In genomic region chr16:642189-643049, GRCh38 we compare ENCODE assay signal across 8 cellular contexts. TPM values are rescaled to one million over a fixed set of nuclear protein-coding genes. Genes with fewer than 3 reads are reported as not detected.
A peak's percentile ranks its signal among the peaks of the same experiment; 100 is the strongest.
DNase-seq lines count a peak whose midpoint lies in the region; ATAC-seq and TF ChIP-seq lines count a peak whose summit lies in the region.

No MANE protein-coding gene starts in this region.

- H3K27ac Mint-ChIP-seq in glutamatergic neuron (ENCODE audit: unreplicated experiment): no peak overlapping the region

- ATAC-seq in GM21529 (IDR thresholded peaks at IDR 0.05; ENCODE audit: unreplicated experiment): peak; percentile 38

- peaks cover 2% of the 10 kb centered on the region for H3K4me1 Mint-ChIP-seq in glutamatergic neuron (ENCODE audit: low read depth, unreplicated experiment)

- H4K91ac ChIP-seq in trophoblast cell (ENCODE audit: low read depth, low read length): peak overlapping the region; percentile 65

- peak overlapping the region; percentile 20 for H3K4me3 Mint-ChIP-seq in glutamatergic neuron (ENCODE audit: unreplicated experiment)

- H3K4me1 ChIP-seq in MM.1S (ENCODE audit: low read length) (0 out of 2 replicates have a peak, but pooled peaks cover 12% of the 10 kb centered on the region), trophoblast cell (ENCODE audit: control insufficient read depth in 1 of 2, insufficient read depth in 2 of 2, low read length in 2 of 2) (peaks cover 16 to 31% of the 10 kb centered on the region in 2 experiments)

- peak overlapping the region; percentile 23 for H3K18ac ChIP-seq in trophoblast cell (ENCODE audit: low read length)

- H3K9me3 ChIP-seq in MM.1S (replicated peaks; ENCODE audit: insufficient read depth, low read length) (no peaks in the 10 kb centered on the region), trophoblast cell (ENCODE audit: insufficient read depth, low read depth, low read length) (peaks cover 1% of the 10 kb centered on the region)

- H3K27me3 Mint-ChIP-seq in glutamatergic neuron (ENCODE audit: unreplicated experiment): no peaks in the 10 kb centered on the region

- peak overlapping the region; percentile 9 for H2BK12ac ChIP-seq in trophoblast cell (ENCODE audit: low read length)

- H4K20me1 ChIP-seq in MM.1S (ENCODE audit: insufficient read depth, low read length): no peaks in the 10 kb centered on the region

- H3K36me3 ChIP-seq in MM.1S (replicated peaks; ENCODE audit: insufficient read depth, low read length) (no peaks in the 10 kb centered on the region), trophoblast cell (ENCODE audit: control insufficient read depth in 1 of 2, insufficient read depth in 2 of 2, low read length in 2 of 2) (peaks cover 0 to 4% of the 10 kb centered on the region in 2 experiments)

- peak overlapping the region; percentile 39 for H4K12ac ChIP-seq in trophoblast cell (ENCODE audit: low read depth, low read length)

- peak overlapping the region; percentile 16 for H2BK120ac ChIP-seq in trophoblast cell (ENCODE audit: insufficient read depth, low read length, poor library complexity)

- WGBS in trophoblast cell (ENCODE audit: extremely low coverage, insufficient coverage, insufficient read length): no CpG with 5 or more reads among the region's 72 CpGs

- H3K23ac ChIP-seq in trophoblast cell (ENCODE audit: low read length): no peak overlapping the region

- peak overlapping the region; percentile 57 for H4K8ac ChIP-seq in trophoblast cell (ENCODE audit: low read depth, low read length)

- H3K14ac ChIP-seq in trophoblast cell (ENCODE audit: low read length): peak overlapping the region; percentile 51

- H2BK5ac ChIP-seq in trophoblast cell (ENCODE audit: low read depth, low read length, poor library complexity): no peak overlapping the region

- peak overlapping the region; percentile 99 for H3K4me2 ChIP-seq in MM.1S (ENCODE audit: low read depth, low read length)
- H3K4me2 ChIP-seq in trophoblast cell (ENCODE audit: low read length): peak overlapping the region; percentile 72

- H2AFZ ChIP-seq in MM.1S (ENCODE audit: low read length): no peak overlapping the region
- H2AFZ ChIP-seq in trophoblast cell (ENCODE audit: insufficient read depth, low read length, poor library complexity): peak overlapping the region; percentile 78

- no peaks in the 10 kb centered on the region for H3K9me2 ChIP-seq in MM.1S (replicated peaks; ENCODE audit: insufficient read depth, low read length)

- DNase-seq in GDM1 (lab: John Stamatoyannopoulos, UW) (peak; percentile 8), MM.1S (peak; percentile 79), glutamatergic neuron (no peak), trophoblast cell (peak; percentile 50 to 57), SHP77 (lab: John Stamatoyannopoulos, UW) (no peak), GOT3 (lab: John Stamatoyannopoulos, UW) (no peak)
- DNase-seq in activated T-cell treated with anti-CD3 and anti-CD28 coated beads, Interleukin-2, amount 50 U/mL, for 48 hours: peak; percentile 63 to 67

- H3K79me2 ChIP-seq in MM.1S (ENCODE audit: low read length): peaks cover 62% of the 10 kb centered on the region
- peaks cover 5% of the 10 kb centered on the region for H3K79me2 ChIP-seq in trophoblast cell (ENCODE audit: control insufficient read depth, insufficient read depth, low read length, poor library complexity)

- TF ChIP-seq CTCF in MM.1S (IDR thresholded peaks at IDR 0.05; ENCODE audit: low read length) (no peak), glutamatergic neuron (IDR thresholded peaks at IDR 0.05; ENCODE audit: partially characterized antibody, unreplicated experiment) (no peak)

- H3K36me3 Mint-ChIP-seq in glutamatergic neuron (ENCODE audit: unreplicated experiment): no peaks in the 10 kb centered on the region

- H3K9ac ChIP-seq in MM.1S (ENCODE audit: low read length): peak overlapping the region; percentile 95
- no peak overlapping the region for H3K9ac ChIP-seq in trophoblast cell (ENCODE audit: low read length)

- peaks cover 21% of the 10 kb centered on the region for H3F3A ChIP-seq in MM.1S (ENCODE audit: insufficient read depth, low read length)

- H3K4ac ChIP-seq in trophoblast cell (ENCODE audit: low read depth, low read length): peak overlapping the region; percentile 3

- peaks cover 12% of the 10 kb centered on the region for H3K79me1 ChIP-seq in trophoblast cell (ENCODE audit: low read length)

- H3K27ac ChIP-seq in MM.1S (ENCODE audit: low read length) (peak overlapping the region; percentile 71; the same call in 1 of the 2 replicates), trophoblast cell (ENCODE audit: low read depth, low read length) (no peak overlapping the region)

- H3K27me3 ChIP-seq in MM.1S (replicated peaks; ENCODE audit: insufficient read depth, low read length) (no peaks in the 10 kb centered on the region), trophoblast cell (ENCODE audit: insufficient read depth, low read length) (no peaks in the 10 kb centered on the region)

- H3K9me3 Mint-ChIP-seq in glutamatergic neuron (ENCODE audit: unreplicated experiment): peaks cover 5% of the 10 kb centered on the region

- H3K4me3 ChIP-seq in MM.1S (ENCODE audit: low read length) (peak overlapping the region; percentile 96), trophoblast cell (ENCODE audit: low read depth, low read length) (peak overlapping the region; percentile 76)

- H2AK5ac ChIP-seq in trophoblast cell (ENCODE audit: low read length): peak overlapping the region; percentile 10

RNA-seq across cellular contexts. Expression of gene MCRIP2, which starts 0.8 kb away (rescaled TPM):
- 16.6 TPM for total RNA-seq in glutamatergic neuron (ENCODE audit: unreplicated experiment)
- polyA plus RNA-seq in trophoblast cell (2013): 15.7 and 16.9 TPM in 2 replicates

RNA-seq across cellular contexts. Expression of gene METTL26, which starts 6.3 kb away (rescaled TPM):
- total RNA-seq in glutamatergic neuron (ENCODE audit: unreplicated experiment): 63.6 TPM
- polyA plus RNA-seq in trophoblast cell (2013): 67.5 and 72.3 TPM in 2 replicates

RNA-seq across cellular contexts. Expression of gene WDR90, which starts 6.7 kb away (rescaled TPM):
- 24.6 TPM for total RNA-seq in glutamatergic neuron (ENCODE audit: unreplicated experiment)
- polyA plus RNA-seq in trophoblast cell (2013): 12.2 and 12.5 TPM in 2 replicates

RNA-seq across cellular contexts. Expression of gene WFIKKN1, which starts 11.6 kb away (rescaled TPM):
- 61.9 TPM for total RNA-seq in glutamatergic neuron (ENCODE audit: unreplicated experiment)
- 13.1 and 14.9 TPM in 2 replicates for polyA plus RNA-seq in trophoblast cell (2013)

RNA-seq across cellular contexts. Expression of gene RHOT2, which starts 25.5 kb away (rescaled TPM):
- total RNA-seq in glutamatergic neuron (ENCODE audit: unreplicated experiment): 208 TPM
- polyA plus RNA-seq in trophoblast cell (2013): 74.5 and 75.8 TPM in 2 replicates

Comparison
In these comparisons a context has a peak if more than half of its experiments do, and no peak if none do; other contexts are left out.
1. DNase-seq: peak in GDM1 (single experiment), MM.1S (single experiment), activated T-cell treated with anti-CD3 and anti-CD28 coated beads, Interleukin-2, amount 50 U/mL, for 48 hours (2 of 2) and trophoblast cell (2 of 2); none in glutamatergic neuron (single experiment), SHP77 (0 of 2) and GOT3 (single experiment).